9 cellular contexts compared by ENCODE assay signal in genomic region chr5:179607449-179607931, GRCh38. TPM values are rescaled to one million over a fixed set of nuclear protein-coding genes. Genes with fewer than 3 reads are reported as not detected.
A peak's percentile ranks its signal among the peaks of the same experiment; 100 is the strongest.
DNase-seq lines count a peak whose midpoint lies in the region; ATAC-seq and TF ChIP-seq lines count a peak whose summit lies in the region.
"Had no signal": no experiment of that assay in that cellular context is flagged by ENCODE, and none has a peak within 500 bp of the region (broad histone marks: within the 10 kb centered on the region; RNA-seq: fewer than 3 reads in every experiment).

No MANE protein-coding gene starts in this region.

- no peak overlapping the region for H2AFZ ChIP-seq in hepatocyte

- no peaks in the 10 kb centered on the region for H3K36me3 ChIP-seq in hepatocyte (replicated peaks; ENCODE audit: insufficient read depth, low read depth)
- peaks cover 51 to 55% of the 10 kb centered on the region in 2 donors for H3K36me3 ChIP-seq in stomach smooth muscle (ENCODE audit: control insufficient read depth in 2 of 2, insufficient read depth in 2 of 2, low read length in 2 of 2)

- peaks cover 6% of the 10 kb centered on the region for H3K79me2 ChIP-seq in hepatocyte

- no peak for TF ChIP-seq CTCF in hepatocyte (IDR thresholded peaks at IDR 0.05; ENCODE audit: poor library complexity)

- H3K4me1 ChIP-seq in hepatocyte (ENCODE audit: insufficient read depth) = no peaks in the 10 kb centered on the region
- peaks cover 45% of the 10 kb centered on the region for H3K4me1 ChIP-seq in stomach smooth muscle (ENCODE audit: control insufficient read depth, insufficient read depth, low read length)

- H3K9me3 ChIP-seq in hepatocyte (ENCODE audit: low read depth) = no peaks in the 10 kb centered on the region
- H3K9me3 ChIP-seq in stomach smooth muscle (ENCODE audit: control insufficient read depth in 2 of 2, low read length in 2 of 2) = no peaks in the 10 kb centered on the region

- H3K4me1 Mint-ChIP-seq in activated CD4-positive, alpha-beta T cell treated with anti-CD3 and anti-CD28 coated beads, Interleukin-2, amount 10 ng/mL, durations not matched to agents 24 days and 14 days = peaks cover 33% of the 10 kb centered on the region
- H3K4me1 Mint-ChIP-seq in activated T-helper 2 cell treated with anti-CD3 and anti-CD28 coated beads, Interferon-gamma antibody, Interleukin-2, Interleukin-4, amounts not matched to agents 10 μg/mL and 5 μg/mL and 100 μg/mL, durations not matched to agents 14 hours and 24 hours and 36 hours (ENCODE audit: low read depth) = peaks cover 29% of the 10 kb centered on the region

- H3K4me3 ChIP-seq in hepatocyte (no peak overlapping the region), stomach smooth muscle (ENCODE audit: low read length in 2 of 2) (no peak overlapping the region)

- H3K9ac ChIP-seq in stomach smooth muscle (ENCODE audit: low read length in 2 of 2) = no peak overlapping the region

- intact Hi-C loops in activated CD4-positive, alpha-beta T cell treated with anti-CD3 and anti-CD28 coated beads, Interleukin-2, amount 10 ng/mL, durations not matched to agents 24 days and 14 days (cut with micrococcal nuclease) = loop anchor here (5.0 kb wide), 1 partner anchor 35 kb away; no protein-coding TSS in a partner anchor
- intact Hi-C loops in activated T-helper 2 cell treated with anti-CD3 and anti-CD28 coated beads, Interferon-gamma antibody, Interleukin-2, Interleukin-4, amounts not matched to agents 10 μg/mL and 5 μg/mL and 100 μg/mL, durations not matched to agents 14 hours and 24 hours and 36 hours (cut with micrococcal nuclease) = no loop called here

- H3K4me3 Mint-ChIP-seq in activated CD4-positive, alpha-beta T cell treated with anti-CD3 and anti-CD28 coated beads, Interleukin-2, amount 10 ng/mL, durations not matched to agents 24 days and 14 days = no peak overlapping the region
- no peak overlapping the region for H3K4me3 Mint-ChIP-seq in activated T-helper 2 cell treated with anti-CD3 and anti-CD28 coated beads, Interferon-gamma antibody, Interleukin-2, Interleukin-4, amounts not matched to agents 10 μg/mL and 5 μg/mL and 100 μg/mL, durations not matched to agents 14 hours and 24 hours and 36 hours (ENCODE audit: low read depth)

- no peak for DNase-seq in activated CD4-positive, alpha-beta T cell treated with anti-CD3 and anti-CD28 coated beads, Interleukin-2, amount 10 ng/mL, durations not matched to agents 24 days and 14 days
- no peak for DNase-seq in activated CD4-positive, alpha-beta T cell treated with anti-CD3 and anti-CD28 coated beads, Interleukin-2, amount 50 U/mL, for 1 hour
- DNase-seq in activated T-helper 2 cell treated with anti-CD3 and anti-CD28 coated beads, Interferon-gamma antibody, Interleukin-2, Interleukin-4, amounts not matched to agents 10 μg/mL and 5 μg/mL and 100 μg/mL, durations not matched to agents 14 hours and 24 hours and 36 hours (ENCODE audit: low spot score) = no peak
- DNase-seq in hepatocyte (ENCODE audit: low spot score) (no peak), NCI-H1417 (lab: John Stamatoyannopoulos, UW) (no peak), NCI-H128 (lab: John Stamatoyannopoulos, UW; ENCODE audit: unreplicated experiment) (no peak)
- DNase-seq: NCI-H1092 had no signal

- no peaks in the 10 kb centered on the region for H3K27me3 Mint-ChIP-seq in activated CD4-positive, alpha-beta T cell treated with anti-CD3 and anti-CD28 coated beads, Interleukin-2, amount 10 ng/mL, durations not matched to agents 24 days and 14 days
- no peaks in the 10 kb centered on the region for H3K27me3 Mint-ChIP-seq in activated T-helper 2 cell treated with anti-CD3 and anti-CD28 coated beads, Interferon-gamma antibody, Interleukin-2, Interleukin-4, amounts not matched to agents 10 μg/mL and 5 μg/mL and 100 μg/mL, durations not matched to agents 14 hours and 24 hours and 36 hours (ENCODE audit: low read depth)

- H3K4me2 ChIP-seq in hepatocyte = no peak overlapping the region

- peak overlapping the region; percentile 6 for H3K27ac ChIP-seq in hepatocyte
- H3K27ac ChIP-seq in stomach smooth muscle (ENCODE audit: low read length) = peak overlapping the region; percentile 74

- H3K27ac Mint-ChIP-seq in activated CD4-positive, alpha-beta T cell treated with anti-CD3 and anti-CD28 coated beads, Interleukin-2, amount 10 ng/mL, durations not matched to agents 24 days and 14 days = peak overlapping the region; percentile 77
- peak overlapping the region; percentile 68 for H3K27ac Mint-ChIP-seq in activated T-helper 2 cell treated with anti-CD3 and anti-CD28 coated beads, Interferon-gamma antibody, Interleukin-2, Interleukin-4, amounts not matched to agents 10 μg/mL and 5 μg/mL and 100 μg/mL, durations not matched to agents 14 hours and 24 hours and 36 hours

- WGBS in hepatocyte (ENCODE audit: low lambda C conversion rate, missing lambda C conversion rate) = 86% methylated on average over 10 of the region's 10 CpGs

- no peaks in the 10 kb centered on the region for H3K27me3 ChIP-seq in hepatocyte
- H3K27me3 ChIP-seq in stomach smooth muscle (ENCODE audit: control insufficient read depth in 1 of 2, insufficient read depth in 2 of 2, low read length in 2 of 2) = no peaks in the 10 kb centered on the region

- H3K9me2 ChIP-seq in hepatocyte (replicated peaks; ENCODE audit: insufficient read depth) = no peaks in the 10 kb centered on the region

- H3K9me3 Mint-ChIP-seq in activated CD4-positive, alpha-beta T cell treated with anti-CD3 and anti-CD28 coated beads, Interleukin-2, amount 10 ng/mL, durations not matched to agents 24 days and 14 days = no peaks in the 10 kb centered on the region
- no peaks in the 10 kb centered on the region for H3K9me3 Mint-ChIP-seq in activated T-helper 2 cell treated with anti-CD3 and anti-CD28 coated beads, Interferon-gamma antibody, Interleukin-2, Interleukin-4, amounts not matched to agents 10 μg/mL and 5 μg/mL and 100 μg/mL, durations not matched to agents 14 hours and 24 hours and 36 hours

- H3K36me3 Mint-ChIP-seq in activated CD4-positive, alpha-beta T cell treated with anti-CD3 and anti-CD28 coated beads, Interleukin-2, amount 10 ng/mL, durations not matched to agents 24 days and 14 days (ENCODE audit: low read depth) = peaks cover 53% of the 10 kb centered on the region
- H3K36me3 Mint-ChIP-seq in activated T-helper 2 cell treated with anti-CD3 and anti-CD28 coated beads, Interferon-gamma antibody, Interleukin-2, Interleukin-4, amounts not matched to agents 10 μg/mL and 5 μg/mL and 100 μg/mL, durations not matched to agents 14 hours and 24 hours and 36 hours (ENCODE audit: low read depth) = peaks cover 60% of the 10 kb centered on the region

- no peak for ATAC-seq in HG03565 (IDR thresholded peaks at IDR 0.05; ENCODE audit: unreplicated experiment)

- peaks cover 39% of the 10 kb centered on the region for H4K20me1 ChIP-seq in hepatocyte (ENCODE audit: insufficient read depth, poor library complexity, severe bottlenecking)

RNA-seq across cellular contexts. Expression of gene HNRNPH1, which starts 16.0 kb away (rescaled TPM):
- 952 and 964 TPM in 2 replicates for total RNA-seq in activated CD4-positive, alpha-beta T cell treated with anti-CD3 and anti-CD28 coated beads, Interleukin-2, amount 10 ng/mL, durations not matched to agents 24 days and 14 days
- total RNA-seq in activated T-helper 2 cell treated with anti-CD3 and anti-CD28 coated beads, Interferon-gamma antibody, Interleukin-2, Interleukin-4, amounts not matched to agents 10 μg/mL and 5 μg/mL and 100 μg/mL, durations not matched to agents 14 hours and 24 hours and 36 hours = 1,015 and 1,039 TPM in 2 replicates
- total RNA-seq in hepatocyte = 392 and 485 TPM in 2 replicates
- polyA plus RNA-seq in hepatocyte = 99.9 and 123 TPM in 2 replicates

RNA-seq across cellular contexts. Expression of gene RUFY1, which starts 57.1 kb away (rescaled TPM):
- 38.8 and 40.6 TPM in 2 replicates for total RNA-seq in activated CD4-positive, alpha-beta T cell treated with anti-CD3 and anti-CD28 coated beads, Interleukin-2, amount 10 ng/mL, durations not matched to agents 24 days and 14 days
- total RNA-seq in activated T-helper 2 cell treated with anti-CD3 and anti-CD28 coated beads, Interferon-gamma antibody, Interleukin-2, Interleukin-4, amounts not matched to agents 10 μg/mL and 5 μg/mL and 100 μg/mL, durations not matched to agents 14 hours and 24 hours and 36 hours = 40.2 and 42.0 TPM in 2 replicates
- total RNA-seq in hepatocyte = 41.2 and 42.3 TPM in 2 replicates
- 37.3 and 38.6 TPM in 2 replicates for polyA plus RNA-seq in hepatocyte
